ENCODE assay signal across 8 cellular contexts in the genomic region with DNA sequence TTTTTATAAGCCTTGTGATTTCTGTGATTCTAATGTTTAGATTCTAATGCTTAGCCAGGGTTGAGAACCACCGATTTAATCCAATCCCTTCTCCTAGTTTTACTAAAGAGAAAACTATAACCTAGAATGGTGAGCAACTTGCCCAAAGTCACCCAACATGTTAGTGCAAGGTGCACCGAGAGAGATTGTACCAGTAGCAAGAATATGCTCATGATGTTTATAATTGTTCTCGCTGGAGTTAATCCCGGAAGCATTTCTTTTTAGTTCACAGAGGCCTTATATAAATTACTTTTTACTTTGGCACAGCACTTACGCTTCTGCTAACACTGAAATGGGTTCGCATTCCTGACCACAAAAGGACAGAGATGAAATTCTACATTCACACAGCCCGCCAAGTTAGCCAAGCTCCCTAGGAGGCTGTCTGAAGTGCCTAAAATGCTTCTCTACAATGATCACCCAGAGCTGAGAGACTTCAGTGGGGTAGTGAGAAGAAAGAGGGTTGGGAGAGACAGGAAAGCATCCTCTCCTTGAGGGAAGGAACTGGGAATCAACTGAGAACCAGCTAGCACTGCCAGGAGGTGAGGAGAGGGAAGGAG. TPM values are rescaled to one million over a fixed set of nuclear protein-coding genes. Genes with fewer than 3 reads are reported as not detected.
DNase-seq lines count a peak whose midpoint lies in the region; ATAC-seq and TF ChIP-seq lines count a peak whose summit lies in the region.

No MANE protein-coding gene starts in this region.

- TF ChIP-seq POLR2A in spleen (IDR thresholded peaks at IDR 0.05): no peak

- H3K36me3 Mint-ChIP-seq in activated B cell treated with CpG ODN at 0.5 μM for 24 hours (ENCODE audit: low read depth): peaks cover 14% of the 10 kb centered on the region

- H3K4me1 ChIP-seq in HAP-1 (peaks cover 17% of the 10 kb centered on the region), right atrium auricular region (peaks cover 0 to 71% of the 10 kb centered on the region in 2 donors), spleen (peaks cover 25 to 60% (median 47%) of the 10 kb centered on the region in 6 donors)

- 72 to 81% (median 76%) methylated on average over 7 of the region's 7 CpGs for WGBS in spleen, 5 donors

- H3K36me3 ChIP-seq in HAP-1 (replicated peaks) (no peaks in the 10 kb centered on the region), right atrium auricular region (no peaks in the 10 kb centered on the region), spleen (peaks cover 0 to 27% (median 8%) of the 10 kb centered on the region in 6 donors)

- CTCF ChIA-PET in activated B cell treated with CpG ODN at 0.5 μM for 24 hours (lab: Charles Lee): interaction anchor here (0.8 to 4.8 kb wide), 6 partner anchors 9 to 1971 kb away, joined by 3 to 29 read pairs (median 5); no protein-coding TSS in a partner anchor

- peaks cover 2% of the 10 kb centered on the region for H3K27me3 Mint-ChIP-seq in activated B cell treated with CpG ODN at 0.5 μM for 24 hours

- no peaks in the 10 kb centered on the region for H3K9me3 Mint-ChIP-seq in activated B cell treated with CpG ODN at 0.5 μM for 24 hours

- H3K27ac ChIP-seq in right atrium auricular region: peak overlapping the region; percentile 93 to 95
- H3K27ac ChIP-seq in spleen: peak overlapping the region; percentile 83 to 97 (median 96)

- POLR2A ChIA-PET in activated B cell treated with CpG ODN at 0.5 μM for 24 hours (lab: Charles Lee): interaction anchor here (0.5 to 2.0 kb wide), 17 partner anchors 8 to 506 kb away, joined by 3 to 29 read pairs (median 5); partner anchors contain the start of genes CD63, DNAJC14, ITGA7 and ORMDL2

- peak overlapping the region; percentile 70 for H3K4me3 ChIP-seq in HAP-1
- H3K4me3 ChIP-seq in right atrium auricular region: peak overlapping the region; percentile 59 to 69
- H3K4me3 ChIP-seq in spleen: peak overlapping the region in 7 of 8 donors; percentile 70 to 98 (median 89)

- in situ Hi-C loops in HAP-1 (cut with MboI; ENCODE audit: low sequenced_read_pairs): no loop called here

- no peak for DNase-seq in HAP-1 (ENCODE audit: low spot score in 2 of 2)
- no peak for DNase-seq in activated B cell treated with CpG ODN at 0.5 μM for 24 hours
- DNase-seq in right atrium auricular region (ENCODE audit: low spot score): no peak
- DNase-seq in spleen: no peak

- H3K4me3 Mint-ChIP-seq in activated B cell treated with CpG ODN at 0.5 μM for 24 hours: peak overlapping the region; percentile 92

- intact Hi-C loops in activated B cell treated with CpG ODN at 0.5 μM for 24 hours (cut with micrococcal nuclease) (no loop called here), spleen (cut with DNase I; ENCODE audit: low total_unique reads) (no loop called here)

- peaks cover 34% of the 10 kb centered on the region for H3K4me1 Mint-ChIP-seq in activated B cell treated with CpG ODN at 0.5 μM for 24 hours

- ATAC-seq in activated B cell treated with CpG ODN at 0.5 μM for 24 hours (ENCODE audit: low read depth) (no peak), GM21737 (IDR thresholded peaks at IDR 0.05; ENCODE audit: unreplicated experiment) (no peak), HG02884 (IDR thresholded peaks at IDR 0.05; ENCODE audit: unreplicated experiment) (no peak), GM18520 (IDR thresholded peaks at IDR 0.05; ENCODE audit: unreplicated experiment) (no peak), HG03521 (IDR thresholded peaks at IDR 0.05; ENCODE audit: unreplicated experiment) (no peak)

- H3K27me3 ChIP-seq in HAP-1 (ENCODE audit: low read depth) (peaks cover 4% of the 10 kb centered on the region; the same call in 1 of the 2 replicates), right atrium auricular region (no peaks in the 10 kb centered on the region), spleen (replicated peaks in 1 of 7) (no peaks in the 10 kb centered on the region)

- H3K9me3 ChIP-seq in HAP-1 (no peaks in the 10 kb centered on the region), right atrium auricular region (no peaks in the 10 kb centered on the region), spleen (no peaks in the 10 kb centered on the region)

- no peak for TF ChIP-seq CTCF in activated B cell treated with CpG ODN at 0.5 μM for 24 hours (IDR thresholded peaks at IDR 0.05)
- no peak for TF ChIP-seq CTCF in right atrium auricular region (IDR thresholded peaks at IDR 0.05)
- no peak for TF ChIP-seq CTCF in spleen (IDR thresholded peaks at IDR 0.05 in 8 of 11, conservative IDR thresholded peaks at IDR 0.05 in 3 of 11)

- H3K27ac Mint-ChIP-seq in activated B cell treated with CpG ODN at 0.5 μM for 24 hours: peak overlapping the region; percentile 91

RNA-seq across cellular contexts. Expression of gene BLOC1S1, which starts 0.6 kb away (rescaled TPM):
- total RNA-seq in activated B cell treated with CpG ODN at 0.5 μM for 24 hours (91.0 and 104 TPM in 2 replicates), right atrium auricular region (100 to 1,000 TPM; 177 to 187 TPM), spleen (100 to 1,000 TPM; 113 to 228 (median 141) TPM)
- polyA plus RNA-seq in spleen: 100 to 1,000 TPM; 278 to 304 (median 282) TPM

RNA-seq across cellular contexts. Expression of gene RDH5, which starts 4.9 kb away (rescaled TPM):
- total RNA-seq in activated B cell treated with CpG ODN at 0.5 μM for 24 hours: 10.3 and 16.5 TPM in 2 replicates
- total RNA-seq in right atrium auricular region: 10 to 100 TPM; 13.0 to 22.4 TPM
- total RNA-seq in spleen: 10 to 100 TPM in 5 of 7 donors, 1 to 10 TPM in 2; 7.4 to 17.4 (median 15.5) TPM
- polyA plus RNA-seq in spleen: 10 to 100 TPM in 1 of 3 donors, 1 to 10 TPM in 2; 4.7 to 12.1 (median 9.9) TPM

RNA-seq across cellular contexts. Expression of gene ITGA7, which starts 7.6 kb away (rescaled TPM):
- total RNA-seq in activated B cell treated with CpG ODN at 0.5 μM for 24 hours (1.4 and 2.1 TPM in 2 replicates), right atrium auricular region (100 to 1,000 TPM; 291 to 309 TPM), spleen (10 to 100 TPM; 13.8 to 93.2 (median 24.7) TPM)
- 10 to 100 TPM in 1 of 3 donors, 1 to 10 TPM in 2; 4.4 to 18.0 (median 8.6) TPM for polyA plus RNA-seq in spleen

RNA-seq across cellular contexts. Expression of gene CD63, which starts 13.5 kb away (rescaled TPM):
- total RNA-seq in activated B cell treated with CpG ODN at 0.5 μM for 24 hours (104 and 111 TPM in 2 replicates), right atrium auricular region (1,000 to 10,000 TPM; 1,041 to 1,122 TPM), spleen (100 to 1,000 TPM; 440 to 750 (median 627) TPM)
- polyA plus RNA-seq in spleen: 100 to 1,000 TPM; 395 to 693 (median 509) TPM

RNA-seq across cellular contexts. Expression of gene GDF11, which starts 27.7 kb away (rescaled TPM):
- total RNA-seq in activated B cell treated with CpG ODN at 0.5 μM for 24 hours: 5.2 and 6.4 TPM in 2 replicates
- 1 to 10 TPM; 8.1 to 8.6 TPM for total RNA-seq in right atrium auricular region
- total RNA-seq in spleen: 10 to 100 TPM in 5 of 7 donors, 1 to 10 TPM in 2; 6.1 to 14.5 (median 10.7) TPM
- polyA plus RNA-seq in spleen: 1 to 10 TPM; 3.5 to 5.5 (median 4.0) TPM
